11 cellular contexts compared by ENCODE assay signal in the genomic region with DNA sequence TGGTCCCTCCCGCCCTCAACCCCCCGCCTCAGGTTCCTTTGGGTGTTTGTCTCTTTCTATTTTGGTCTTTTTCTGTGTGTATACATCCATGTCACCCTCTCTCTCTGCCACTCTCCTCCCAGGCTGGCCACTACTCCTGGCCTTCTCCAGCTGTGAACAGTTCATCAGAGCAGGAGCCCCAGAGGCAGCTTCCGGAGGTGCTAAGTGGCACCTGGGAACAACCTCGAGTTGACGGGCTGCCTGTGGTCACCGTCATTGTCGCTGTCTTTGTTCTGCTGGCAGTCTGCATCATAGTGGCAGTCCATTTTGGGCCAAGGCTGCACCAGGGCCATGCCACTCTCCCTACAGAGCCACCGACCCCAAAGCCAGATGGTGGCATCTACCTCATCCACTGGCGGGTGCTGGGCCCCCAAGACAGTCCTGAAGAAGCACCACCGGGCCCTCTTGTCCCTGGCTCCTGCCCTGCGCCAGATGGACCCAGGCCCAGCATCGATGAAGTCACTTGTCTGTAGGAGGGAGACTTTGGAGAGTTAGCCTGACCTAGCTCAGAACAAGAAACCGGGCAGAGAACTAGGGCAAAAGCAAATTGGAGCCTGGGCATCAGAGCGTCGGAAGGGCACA. TPM values are rescaled to one million over a fixed set of nuclear protein-coding genes. Genes with fewer than 3 reads are reported as not detected.
A peak's percentile ranks its signal among the peaks of the same experiment; 100 is the strongest.
DNase-seq lines count a peak whose midpoint lies in the region; ATAC-seq and TF ChIP-seq lines count a peak whose summit lies in the region.
"Had no signal": no experiment of that assay in that cellular context is flagged by ENCODE, and none has a peak within 500 bp of the region (broad histone marks: within the 10 kb centered on the region; RNA-seq: fewer than 3 reads in every experiment).

No MANE protein-coding gene starts in this region.

- peak overlapping the region; percentile 91 to 92 for H3K4me3 Mint-ChIP-seq in effector memory CD8-positive, alpha-beta T cell
- H3K4me3 Mint-ChIP-seq in CD14-positive monocyte, result no peak overlapping the region

- H3K9ac ChIP-seq in SK-N-SH (no peak overlapping the region), Loucy (ENCODE audit: low read depth, low read length, poor library complexity, severe bottlenecking) (peak overlapping the region; percentile 95)

- H3K9me3 Mint-ChIP-seq in effector memory CD8-positive, alpha-beta T cell, result no peaks in the 10 kb centered on the region
- H3K9me3 Mint-ChIP-seq in CD14-positive monocyte, result peaks cover 0 to 3% (median 0%) of the 10 kb centered on the region in 7 donors

- peaks cover 3 to 8% of the 10 kb centered on the region in 2 experiments; a peak in 2 of 4 replicates for H3K4me1 ChIP-seq in SK-N-SH (ENCODE audit: control insufficient read depth in 1 of 2, insufficient read depth in 2 of 2, low read depth in 1 of 2, low read length in 1 of 2)
- peaks cover 79% of the 10 kb centered on the region for H3K4me1 ChIP-seq in Loucy (ENCODE audit: insufficient read depth, low read length, poor library complexity, severe bottlenecking)

- H3F3A ChIP-seq in SK-N-SH (replicated peaks; ENCODE audit: insufficient read depth), result peaks cover 5% of the 10 kb centered on the region
- no peaks in the 10 kb centered on the region for H3F3A ChIP-seq in Loucy (ENCODE audit: low read depth)

- TF ChIP-seq RAD21 in SK-N-SH (IDR thresholded peaks at IDR 0.05; ENCODE audit: low read length), result no peak

- 90% methylated on average over 15 of the region's 15 CpGs for WGBS in SK-N-SH (ENCODE audit: low lambda C conversion rate)

- TF ChIP-seq EP300 in SK-N-SH (IDR thresholded peaks at IDR 0.05; ENCODE audit: borderline replicate concordance in 1 of 2, low read depth in 1 of 2, low read length in 1 of 2), result no peak

- peaks cover 54 to 66% of the 10 kb centered on the region in 2 donors for H3K4me1 Mint-ChIP-seq in effector memory CD8-positive, alpha-beta T cell (ENCODE audit: low read depth in 2 of 2)
- peaks cover 94% of the 10 kb centered on the region for H3K4me1 Mint-ChIP-seq in CD14-positive monocyte

- H3K4me3 ChIP-seq in SK-N-SH (ENCODE audit: low read depth in 2 of 2, low read length in 1 of 2) (no peak overlapping the region), Loucy (ENCODE audit: low read length, poor library complexity, severe bottlenecking) (peak overlapping the region; percentile 82)

- no peak overlapping the region for H3K27ac ChIP-seq in SK-N-SH (ENCODE audit: low read depth in 2 of 2, low read length in 1 of 2)

- intact Hi-C loops in CD14-positive monocyte (cut with micrococcal nuclease), result no loop called here

- H2AFZ ChIP-seq in SK-N-SH (ENCODE audit: low read depth) (no peak overlapping the region), Loucy (ENCODE audit: low read length) (no peak overlapping the region)

- peak overlapping the region; percentile 84 to 96 for H3K27ac Mint-ChIP-seq in effector memory CD8-positive, alpha-beta T cell
- peak overlapping the region in 2 of 7 donors; percentile 19 to 28 for H3K27ac Mint-ChIP-seq in CD14-positive monocyte

- H3K36me3 Mint-ChIP-seq in effector memory CD8-positive, alpha-beta T cell (ENCODE audit: insufficient read depth), result peaks cover 24% of the 10 kb centered on the region
- peaks cover 18 to 27% of the 10 kb centered on the region in 2 donors for H3K36me3 Mint-ChIP-seq in CD14-positive monocyte

- H3K36me3 ChIP-seq in SK-N-SH (replicated peaks in 1 of 2; ENCODE audit: control insufficient read depth in 1 of 2, insufficient read depth in 2 of 2, low read length in 1 of 2) (peaks cover 0 to 17% of the 10 kb centered on the region in 2 experiments), Loucy (ENCODE audit: insufficient read depth, low read length) (peaks cover 8% of the 10 kb centered on the region; the same call in 1 of the 2 replicates)

- H3K27me3 Mint-ChIP-seq in effector memory CD8-positive, alpha-beta T cell, result no peaks in the 10 kb centered on the region
- no peaks in the 10 kb centered on the region for H3K27me3 Mint-ChIP-seq in CD14-positive monocyte (ENCODE audit: low read depth in 3 of 3)

- DNase-seq in SK-N-SH (no peak), retina (peak; percentile 10), CD14-positive monocyte (ENCODE audit: low spot score) (no peak), NCI-H2107 (lab: John Stamatoyannopoulos, UW) (no peak)
- DNase-seq in effector memory CD8-positive, alpha-beta T cell, result no peak
- DNase-seq: 8988T, NCI-H1105 treated with DMSO at 0.1 percent for 48 hours, NCI-H774 had no signal

- CTCF ChIA-PET in SK-N-SH (lab: Yijun Ruan, JAX), result interaction anchor here (1.4 kb wide), 1 partner anchor 45 kb away, joined by 3 read pairs; no protein-coding TSS in a partner anchor

- POLR2A ChIA-PET in SK-N-SH (lab: Yijun Ruan, JAX), result no interaction called here

- H3K27me3 ChIP-seq in SK-N-SH (ENCODE audit: insufficient read depth), result no peaks in the 10 kb centered on the region
- no peaks in the 10 kb centered on the region for H3K27me3 ChIP-seq in Loucy (ENCODE audit: insufficient read depth, low read length, poor library complexity, severe bottlenecking)

- H4K20me1 ChIP-seq in SK-N-SH (ENCODE audit: insufficient read depth) (no peaks in the 10 kb centered on the region), Loucy (ENCODE audit: insufficient read depth, low read length, poor library complexity, severe bottlenecking) (no peaks in the 10 kb centered on the region)

- H3K4me2 ChIP-seq in SK-N-SH (no peak overlapping the region), Loucy (ENCODE audit: low read depth, low read length, poor library complexity, severe bottlenecking) (peak overlapping the region; percentile 87)

- peak; percentile 16 for ATAC-seq in SK-N-SH treated with all-trans-retinoic acid at 6 μM for 48 hours
- no peak for ATAC-seq in effector memory CD8-positive, alpha-beta T cell (replicated peaks)
- no peak for ATAC-seq in GM21515 (IDR thresholded peaks at IDR 0.05; ENCODE audit: unreplicated experiment)

- H3K79me2 ChIP-seq in SK-N-SH (ENCODE audit: insufficient read depth) (peaks cover under 1% of the 10 kb centered on the region; the same call in 1 of the 2 replicates), Loucy (ENCODE audit: insufficient read depth, low read length) (peaks cover 56% of the 10 kb centered on the region)

- TF ChIP-seq CTCF in SK-N-SH (IDR thresholded peaks at IDR 0.05) (no peak), Loucy (conservative IDR thresholded peaks at IDR 0.05; ENCODE audit: low read length) (no peak), CD14-positive monocyte (IDR thresholded peaks at IDR 0.05) (no peak)

- no peaks in the 10 kb centered on the region for H3K9me2 ChIP-seq in SK-N-SH
- no peaks in the 10 kb centered on the region for H3K9me2 ChIP-seq in Loucy (replicated peaks; ENCODE audit: low read depth, low read length)

- H3K9me3 ChIP-seq in SK-N-SH, result no peaks in the 10 kb centered on the region
- no peaks in the 10 kb centered on the region for H3K9me3 ChIP-seq in Loucy (ENCODE audit: insufficient read depth, low read depth, low read length)

TF ChIP-seq in SK-N-SH treated with all-trans-retinoic acid at 6 μM for 48 hours, 23 proteins besides CTCF, POLR2A, EP300 and RAD21 (continues in another document):
- no peak for TF ChIP-seq RARB (CRISPR knock-in tag; IDR thresholded peaks at IDR 0.05)
- no peak for TF ChIP-seq ZNF565 (CRISPR knock-in tag; conservative IDR thresholded peaks at IDR 0.05; ENCODE audit: low read depth)
- TF ChIP-seq ESRRG (CRISPR knock-in tag; IDR thresholded peaks at IDR 0.05), result no peak

TF ChIP-seq in SK-N-SH, 30 proteins besides CTCF, POLR2A, EP300 and RAD21:
- TF ChIP-seq, protein P1, sequence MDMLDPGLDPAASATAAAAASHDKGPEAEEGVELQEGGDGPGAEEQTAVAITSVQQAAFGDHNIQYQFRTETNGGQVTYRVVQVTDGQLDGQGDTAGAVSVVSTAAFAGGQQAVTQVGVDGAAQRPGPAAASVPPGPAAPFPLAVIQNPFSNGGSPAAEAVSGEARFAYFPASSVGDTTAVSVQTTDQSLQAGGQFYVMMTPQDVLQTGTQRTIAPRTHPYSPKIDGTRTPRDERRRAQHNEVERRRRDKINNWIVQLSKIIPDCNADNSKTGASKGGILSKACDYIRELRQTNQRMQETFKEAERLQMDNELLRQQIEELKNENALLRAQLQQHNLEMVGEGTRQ (IDR thresholded peaks at IDR 0.05; ENCODE audit: borderline replicate concordance, low read depth, low read length), result no peak

RNA-seq across cellular contexts. Expression of gene SMIM33, which starts 1.7 kb away (rescaled TPM):
- polyA plus RNA-seq in SK-N-SH (2012; rRNA removed), result not detected in 2 replicates
- polyA plus RNA-seq in SK-N-SH (2012; cell fraction: cytosol; rRNA removed), result not detected in 2 replicates
- polyA plus RNA-seq in SK-N-SH (2012; cell fraction: nucleus; rRNA removed), result not detected in 2 replicates
- not detected for polyA plus RNA-seq in CD14-positive monocyte

RNA-seq across cellular contexts. Expression of gene ECSCR, which starts 10.0 kb away (rescaled TPM):
- polyA plus RNA-seq in SK-N-SH (2012; rRNA removed) (10.9 and 13.5 TPM in 2 replicates), CD14-positive monocyte (not detected)
- 9.4 and 11.9 TPM in 2 replicates for polyA plus RNA-seq in SK-N-SH (2012; cell fraction: cytosol; rRNA removed)
- polyA plus RNA-seq in SK-N-SH (2012; cell fraction: nucleus; rRNA removed), result 4.1 and 4.7 TPM in 2 replicates

RNA-seq across cellular contexts. Expression of gene STING1, which starts 10.0 kb away (rescaled TPM):
- 98.4 and 119 TPM in 2 replicates for polyA plus RNA-seq in SK-N-SH (2012; rRNA removed)
- 37.8 and 54.3 TPM in 2 replicates for polyA plus RNA-seq in SK-N-SH (2012; cell fraction: cytosol; rRNA removed)
- 254 and 357 TPM in 2 replicates for polyA plus RNA-seq in SK-N-SH (2012; cell fraction: nucleus; rRNA removed)
- 100 to 1,000 TPM in 1 of 2 donors, 10 to 100 TPM in 1; 83.7 to 115 TPM for polyA plus RNA-seq in CD14-positive monocyte

RNA-seq across cellular contexts. Expression of gene DNAJC18, which starts 33.2 kb away (rescaled TPM):
- polyA plus RNA-seq in SK-N-SH (2012; rRNA removed) (7.4 and 10.3 TPM in 2 replicates), CD14-positive monocyte (1 to 10 TPM; 2.2 to 2.6 TPM)
- polyA plus RNA-seq in SK-N-SH (2012; cell fraction: cytosol; rRNA removed), result 10.7 and 14.5 TPM in 2 replicates
- 3.1 and 7.3 TPM in 2 replicates for polyA plus RNA-seq in SK-N-SH (2012; cell fraction: nucleus; rRNA removed)

Comparison
In these comparisons a context has a peak if more than half of its experiments do, and no peak if none do; other contexts are left out.
1. H3K4me3 Mint-ChIP-seq: peak in effector memory CD8-positive, alpha-beta T cell (2 of 2); none in CD14-positive monocyte (0 of 2).
2. RNA of gene ECSCR, which starts 10.0 kb away (polyA plus RNA-seq): 4.1 to 13.5 TPM in SK-N-SH; not detected in CD14-positive monocyte; every median in the first group is over 4 times any median in the second.